Comparison of ENCODE assay signal across 8 cellular contexts in the genomic region with DNA sequence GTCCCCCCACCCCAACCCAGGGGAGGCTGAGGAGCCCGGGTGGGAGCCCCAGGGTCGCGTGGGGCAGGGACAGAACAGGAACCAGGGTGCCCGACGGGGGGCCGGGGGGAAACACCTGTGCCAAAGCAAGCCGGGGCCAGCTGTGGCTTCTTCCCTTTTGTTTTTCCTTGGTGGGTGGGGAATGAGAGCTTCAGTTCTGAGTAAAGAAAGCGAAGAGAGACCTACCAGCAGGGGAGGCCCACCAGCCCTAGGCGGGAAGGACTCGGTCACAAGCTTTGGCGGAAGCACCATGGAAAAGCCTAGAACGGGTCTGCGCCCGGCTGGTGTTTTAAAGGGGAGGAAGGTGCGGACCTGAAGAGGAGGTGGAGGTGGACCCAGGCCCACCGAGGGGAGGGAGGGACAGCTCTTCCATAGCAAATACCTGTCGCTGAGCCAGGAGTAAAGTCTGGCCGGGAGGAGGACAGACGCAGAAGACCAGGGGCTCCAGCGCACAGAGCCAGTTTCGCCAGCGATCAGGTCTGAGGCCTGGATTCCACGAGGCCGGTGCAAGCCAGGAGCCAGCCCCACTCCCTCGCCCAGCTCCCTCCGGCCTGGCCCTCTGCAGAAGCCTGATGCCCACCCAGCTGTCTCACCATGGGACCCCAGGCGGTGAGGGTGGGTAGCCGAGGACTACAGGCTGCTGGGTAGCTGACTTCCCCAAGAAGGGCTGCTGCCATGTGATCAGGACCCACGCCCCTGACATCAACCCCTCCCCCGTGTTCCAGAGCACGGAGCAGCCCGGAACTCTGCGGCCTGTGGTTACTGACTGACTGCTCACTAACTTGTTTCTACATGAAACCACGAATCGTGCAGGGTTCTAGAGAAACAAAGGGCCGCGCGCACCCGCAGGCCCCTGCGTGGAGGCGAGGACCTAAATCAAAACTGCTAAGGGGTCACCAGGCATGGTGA. TPM values are rescaled to one million over a fixed set of nuclear protein-coding genes. Genes with fewer than 3 reads are reported as not detected.
DNase-seq lines count a peak whose midpoint lies in the region; ATAC-seq and TF ChIP-seq lines count a peak whose summit lies in the region.

No MANE protein-coding gene starts in this region.

- peak overlapping the region; percentile 95 for H3K9ac ChIP-seq in DND-41 (ENCODE audit: low read depth, low read length)
- peak overlapping the region; percentile 76 for H3K9ac ChIP-seq in Karpas-422 (ENCODE audit: low read length)
- peak overlapping the region; percentile 79 for H3K9ac ChIP-seq in mucosa of stomach (ENCODE audit: low read length)

- POLR2A ChIA-PET in activated CD4-positive, alpha-beta memory T cell treated with anti-CD3 and anti-CD28 coated beads, Interleukin-2, amount 10 ng/mL, durations not matched to agents 7 days and 5 days (lab: Charles Lee) = interaction anchor here (0.7 to 15.2 kb wide), 20 partner anchors 7 to 1180 kb away, joined by 3 to 404 read pairs (median 4); partner anchors contain the start of genes HNRNPH1, TRIM41, TRIM52 and ZFP62

- CTCF ChIA-PET in activated CD4-positive, alpha-beta memory T cell treated with anti-CD3 and anti-CD28 coated beads, Interleukin-2, amount 10 ng/mL, durations not matched to agents 7 days and 5 days (lab: Charles Lee) = interaction anchor here (1.0 to 4.6 kb wide), 4 partner anchors 19 to 70 kb away, joined by 3 to 31 read pairs (median 3); no protein-coding TSS in a partner anchor

- peaks cover 82% of the 10 kb centered on the region for H3K4me1 Mint-ChIP-seq in activated CD4-positive, alpha-beta memory T cell treated with anti-CD3 and anti-CD28 coated beads, Interleukin-2, amount 10 ng/mL, durations not matched to agents 7 days and 5 days
- H3K4me1 Mint-ChIP-seq in effector memory CD8-positive, alpha-beta T cell (ENCODE audit: low read depth in 2 of 2) = peaks cover 72 to 77% of the 10 kb centered on the region in 2 donors
- peaks cover 79% of the 10 kb centered on the region for H3K4me1 Mint-ChIP-seq in stimulated activated effector memory CD8-positive, alpha-beta T cell treated with anti-CD3 and anti-CD28 coated beads, Interleukin-12 subunit alpha, Interleukin-12 subunit beta, amount 100 ng/mL, for 72 hours

- ATAC-seq in DND-41 (ENCODE audit: insufficient read depth, low read depth) = peak; percentile 79
- ATAC-seq in GM21528 (IDR thresholded peaks at IDR 0.05; ENCODE audit: low FRiP score, unreplicated experiment) = peak; percentile 66
- peak; percentile 77 for ATAC-seq in effector memory CD8-positive, alpha-beta T cell (replicated peaks)
- ATAC-seq in stimulated activated effector memory CD8-positive, alpha-beta T cell treated with anti-CD3 and anti-CD28 coated beads, Interleukin-12 subunit alpha, Interleukin-12 subunit beta, amount 100 ng/mL, for 72 hours = peak; percentile 82

- H3K4me3 Mint-ChIP-seq in activated CD4-positive, alpha-beta memory T cell treated with anti-CD3 and anti-CD28 coated beads, Interleukin-2, amount 10 ng/mL, durations not matched to agents 7 days and 5 days = peak overlapping the region; percentile 92
- H3K4me3 Mint-ChIP-seq in effector memory CD8-positive, alpha-beta T cell = peak overlapping the region; percentile 84 to 96
- H3K4me3 Mint-ChIP-seq in stimulated activated effector memory CD8-positive, alpha-beta T cell treated with anti-CD3 and anti-CD28 coated beads, Interleukin-12 subunit alpha, Interleukin-12 subunit beta, amount 100 ng/mL, for 72 hours = peak overlapping the region; percentile 72

- no peaks in the 10 kb centered on the region for H3K9me3 ChIP-seq in DND-41 (ENCODE audit: insufficient read depth, low read length, severe bottlenecking)
- no peaks in the 10 kb centered on the region for H3K9me3 ChIP-seq in Karpas-422 (ENCODE audit: low read length)
- H3K9me3 ChIP-seq in mucosa of stomach (ENCODE audit: control insufficient read depth, low read length) = no peaks in the 10 kb centered on the region

- H4K20me1 ChIP-seq in DND-41 (ENCODE audit: insufficient read depth, low read length) (peaks cover 40% of the 10 kb centered on the region), Karpas-422 (ENCODE audit: insufficient read depth, low read depth, low read length) (peaks cover 13% of the 10 kb centered on the region; the same call in 1 of the 2 replicates)

- no peaks in the 10 kb centered on the region for H3K9me3 Mint-ChIP-seq in activated CD4-positive, alpha-beta memory T cell treated with anti-CD3 and anti-CD28 coated beads, Interleukin-2, amount 10 ng/mL, durations not matched to agents 7 days and 5 days
- no peaks in the 10 kb centered on the region for H3K9me3 Mint-ChIP-seq in effector memory CD8-positive, alpha-beta T cell
- H3K9me3 Mint-ChIP-seq in stimulated activated effector memory CD8-positive, alpha-beta T cell treated with anti-CD3 and anti-CD28 coated beads, Interleukin-12 subunit alpha, Interleukin-12 subunit beta, amount 100 ng/mL, for 72 hours = no peaks in the 10 kb centered on the region

- H3K4me3 ChIP-seq in DND-41 (ENCODE audit: low read depth in 1 of 2, low read length in 2 of 2) (peak overlapping the region; percentile 57 to 79), Karpas-422 (ENCODE audit: low read length) (peak overlapping the region; percentile 87), mucosa of stomach (ENCODE audit: low read length) (peak overlapping the region; percentile 16)

- peaks cover 47% of the 10 kb centered on the region for H3K36me3 ChIP-seq in DND-41 (ENCODE audit: insufficient read depth, low read length)
- no peaks in the 10 kb centered on the region for H3K36me3 ChIP-seq in Karpas-422 (ENCODE audit: insufficient read depth, low read length)
- H3K36me3 ChIP-seq in mucosa of stomach (ENCODE audit: control insufficient read depth, insufficient read depth, low read length) = no peaks in the 10 kb centered on the region

- peaks cover 90% of the 10 kb centered on the region for H3K79me2 ChIP-seq in DND-41 (ENCODE audit: insufficient read depth, low read length)
- H3K79me2 ChIP-seq in Karpas-422 (ENCODE audit: low read length) = peaks cover 44% of the 10 kb centered on the region

- H3K9me2 ChIP-seq in Karpas-422 (replicated peaks; ENCODE audit: insufficient read depth, low read length) = no peaks in the 10 kb centered on the region

- peak overlapping the region; percentile 76 for H2AFZ ChIP-seq in DND-41 (ENCODE audit: low read depth, low read length)
- H2AFZ ChIP-seq in Karpas-422 (ENCODE audit: low read length) = peak overlapping the region; percentile 81

- H3K36me3 Mint-ChIP-seq in activated CD4-positive, alpha-beta memory T cell treated with anti-CD3 and anti-CD28 coated beads, Interleukin-2, amount 10 ng/mL, durations not matched to agents 7 days and 5 days (ENCODE audit: low read depth) = peaks cover 83% of the 10 kb centered on the region
- peaks cover 56% of the 10 kb centered on the region for H3K36me3 Mint-ChIP-seq in effector memory CD8-positive, alpha-beta T cell (ENCODE audit: insufficient read depth)
- peaks cover 88% of the 10 kb centered on the region for H3K36me3 Mint-ChIP-seq in stimulated activated effector memory CD8-positive, alpha-beta T cell treated with anti-CD3 and anti-CD28 coated beads, Interleukin-12 subunit alpha, Interleukin-12 subunit beta, amount 100 ng/mL, for 72 hours

- H3K27ac Mint-ChIP-seq in activated CD4-positive, alpha-beta memory T cell treated with anti-CD3 and anti-CD28 coated beads, Interleukin-2, amount 10 ng/mL, durations not matched to agents 7 days and 5 days = peak overlapping the region; percentile 97
- peak overlapping the region; percentile 95 to 96 for H3K27ac Mint-ChIP-seq in effector memory CD8-positive, alpha-beta T cell
- H3K27ac Mint-ChIP-seq in stimulated activated effector memory CD8-positive, alpha-beta T cell treated with anti-CD3 and anti-CD28 coated beads, Interleukin-12 subunit alpha, Interleukin-12 subunit beta, amount 100 ng/mL, for 72 hours = peak overlapping the region; percentile 93

- H3K4me2 ChIP-seq in DND-41 (ENCODE audit: insufficient read depth, low read length) (peak overlapping the region; percentile 96), Karpas-422 (ENCODE audit: low read depth, low read length, poor library complexity, severe bottlenecking) (peak overlapping the region; percentile 92)

- peak overlapping the region; percentile 100 for H3K27ac ChIP-seq in DND-41 (ENCODE audit: low read length)
- peak overlapping the region; percentile 21; the same call in 1 of the 2 replicates for H3K27ac ChIP-seq in Karpas-422 (ENCODE audit: low read length)

- peak; percentile 94 for DNase-seq in DND-41
- peak; percentile 60 for DNase-seq in Karpas-422
- peak; percentile 95 for DNase-seq in activated CD4-positive, alpha-beta memory T cell treated with anti-CD3 and anti-CD28 coated beads, Interleukin-2, amount 10 ng/mL, durations not matched to agents 7 days and 5 days
- peak; percentile 76 to 81 (median 80) for DNase-seq in effector memory CD8-positive, alpha-beta T cell
- peak; percentile 71 to 91 for DNase-seq in stimulated activated effector memory CD8-positive, alpha-beta T cell treated with anti-CD3 and anti-CD28 coated beads, Interleukin-12 subunit alpha, Interleukin-12 subunit beta, amount 100 ng/mL, for 72 hours (ENCODE audit: low spot score in 2 of 2)
- no peak for DNase-seq in SK-N-DZ (ENCODE audit: low spot score)

- H3K27me3 ChIP-seq in DND-41 (ENCODE audit: insufficient read depth, low read length, poor library complexity) (no peaks in the 10 kb centered on the region), Karpas-422 (ENCODE audit: low read length) (no peaks in the 10 kb centered on the region), mucosa of stomach (ENCODE audit: control insufficient read depth, insufficient read depth, low read length) (no peaks in the 10 kb centered on the region)

- peaks cover 92% of the 10 kb centered on the region for H3K4me1 ChIP-seq in DND-41 (ENCODE audit: insufficient read depth, low read length)
- H3K4me1 ChIP-seq in Karpas-422 (ENCODE audit: low read length) = peaks cover 65% of the 10 kb centered on the region
- H3K4me1 ChIP-seq in mucosa of stomach (ENCODE audit: control insufficient read depth, insufficient read depth, low read length) = peaks cover 76% of the 10 kb centered on the region

- no peaks in the 10 kb centered on the region for H3K27me3 Mint-ChIP-seq in activated CD4-positive, alpha-beta memory T cell treated with anti-CD3 and anti-CD28 coated beads, Interleukin-2, amount 10 ng/mL, durations not matched to agents 7 days and 5 days
- no peaks in the 10 kb centered on the region for H3K27me3 Mint-ChIP-seq in effector memory CD8-positive, alpha-beta T cell

- peak; percentile 57 for TF ChIP-seq CTCF in DND-41 (IDR thresholded peaks at IDR 0.05; ENCODE audit: borderline replicate concordance, extremely low read depth, low read length, poor library complexity, severe bottlenecking)

RNA-seq across cellular contexts. Expression of gene MGAT1, which starts 0.8 kb away (rescaled TPM):
- 28.6 and 42.8 TPM in 2 replicates for total RNA-seq in Karpas-422 (2014; rRNA removed; shearing (Covaris generic); ENCODE audit: low replicate concordance)
- 100 to 1,000 TPM; 184 to 185 TPM for total RNA-seq in activated CD4-positive, alpha-beta memory T cell treated with anti-CD3 and anti-CD28 coated beads, Interleukin-2, amount 10 ng/mL, durations not matched to agents 7 days and 5 days
- polyA plus RNA-seq in SK-N-DZ (2014; cell fraction: cytosol; rRNA removed) = 40.8 and 45.6 TPM in 2 replicates
- polyA plus RNA-seq in SK-N-DZ (2014; cell fraction: nucleus; rRNA removed) = 42.4 and 44.6 TPM in 2 replicates

RNA-seq across cellular contexts. Expression of gene ZFP62, which starts 57.6 kb away (rescaled TPM):
- 52.5 and 53.2 TPM in 2 replicates for total RNA-seq in Karpas-422 (2014; rRNA removed; shearing (Covaris generic); ENCODE audit: low replicate concordance)
- total RNA-seq in activated CD4-positive, alpha-beta memory T cell treated with anti-CD3 and anti-CD28 coated beads, Interleukin-2, amount 10 ng/mL, durations not matched to agents 7 days and 5 days = 10 to 100 TPM; 19.4 to 20.0 TPM
- polyA plus RNA-seq in SK-N-DZ (2014; cell fraction: cytosol; rRNA removed) = 22.9 and 31.3 TPM in 2 replicates
- polyA plus RNA-seq in SK-N-DZ (2014; cell fraction: nucleus; rRNA removed) = 42.3 and 55.6 TPM in 2 replicates

Comparison
In these comparisons a context has a peak if more than half of its experiments do, and no peak if none do; other contexts are left out.
1. H3K4me3 ChIP-seq: peak in every context shown above with its lines; median percentile 87 in Karpas-422; 68 in DND-41; 16 in mucosa of stomach.